Comparison of ENCODE assay signal across 27 cellular contexts in genomic region chr13:106464076-106464475, GRCh38.
A peak's percentile ranks its signal among the peaks of the same experiment; 100 is the strongest.
DNase-seq lines count a peak whose midpoint lies in the region; TF ChIP-seq lines count a peak whose summit lies in the region.
"Had no signal": no experiment of that assay in that cellular context is flagged by ENCODE, and none has a peak within 500 bp of the region (broad histone marks: within the 10 kb centered on the region; RNA-seq: fewer than 3 reads in every experiment).

No MANE protein-coding gene starts in this region.

- no peaks in the 10 kb centered on the region for H3K9me3 ChIP-seq in SK-N-SH
- H3K9me3 ChIP-seq: gastrocnemius medialis, SJCRH30, upper lobe of right lung had no signal

- H4K20me1 ChIP-seq in SK-N-SH (ENCODE audit: insufficient read depth), result no peaks in the 10 kb centered on the region

- no peaks in the 10 kb centered on the region for H3K36me3 ChIP-seq in SK-N-SH (replicated peaks in 1 of 2; ENCODE audit: control insufficient read depth in 1 of 2, insufficient read depth in 2 of 2, low read length in 1 of 2)
- H3K36me3 ChIP-seq: gastrocnemius medialis, SJCRH30, upper lobe of right lung had no signal

- no peaks in the 10 kb centered on the region for H3K27me3 ChIP-seq in SK-N-SH (ENCODE audit: insufficient read depth)
- H3K27me3 ChIP-seq: gastrocnemius medialis, SJCRH30, upper lobe of right lung had no signal

- no peaks in the 10 kb centered on the region for H3F3A ChIP-seq in SK-N-SH (replicated peaks; ENCODE audit: insufficient read depth)

- TF ChIP-seq CTCF in SK-N-SH (IDR thresholded peaks at IDR 0.05), result no peak

- DNase-seq in SIG-M5 treated with dmso at 0.1 percent for 504 hours (lab: John Stamatoyannopoulos, UW; ENCODE audit: unreplicated experiment) (peak; percentile 56), SIG-M5 (lab: John Stamatoyannopoulos, UW) (no peak), NOMO-1 (lab: John Stamatoyannopoulos, UW; ENCODE audit: unreplicated experiment in 2 of 2) (peak; percentile 49 to 50), astrocyte of the hippocampus (ENCODE audit: low read depth, low spot score) (peak; percentile 63), skeletal muscle cell (ENCODE audit: low read depth) (peak; percentile 36), head of caudate nucleus (no peak), cortex of kidney (lab: John Stamatoyannopoulos, UW) (no peak), SK-N-SH (no peak)
- DNase-seq: 8988T; activated CD4-positive, alpha-beta T cell treated with anti-CD3 and anti-CD28 coated beads, Interleukin-2, amount 10 ng/mL, durations not matched to agents 24 days and 14 days; activated naive CD4-positive, alpha-beta T cell treated with anti-CD3 and anti-CD28 coated beads, Interleukin-2, amount 50 U/mL, for 16 hours; aorta; cerebellar nuclear complex; COR-L47; DMS79; effector CD8-positive, alpha-beta T cell; gastrocnemius medialis; kidney glomerular epithelial cell; NCI-H146; NCI-H2171 treated with DMSO at 0.1 percent for 48 hours; NCI-H526; PC-9; right cardiac atrium; SJCRH30; stimulated activated CD8-positive, alpha-beta memory T cell treated with anti-CD3 and anti-CD28 coated beads, Interleukin-4, amount 100 ng/mL, for 48 hours; upper lobe of right lung had no signal

- H3K27ac ChIP-seq in SK-N-SH (ENCODE audit: low read depth in 2 of 2, low read length in 1 of 2), result no peak overlapping the region
- H3K27ac ChIP-seq: gastrocnemius medialis, PC-9, SJCRH30, upper lobe of right lung had no signal

- TF ChIP-seq EP300 in SK-N-SH (IDR thresholded peaks at IDR 0.05; ENCODE audit: borderline replicate concordance in 1 of 2, low read depth in 1 of 2, low read length in 1 of 2), result no peak

- 73% methylated on average over 4 of the region's 4 CpGs for WGBS in SK-N-SH (ENCODE audit: low lambda C conversion rate)

- no peaks in the 10 kb centered on the region; a peak in 1 of 4 replicates for H3K4me1 ChIP-seq in SK-N-SH (ENCODE audit: control insufficient read depth in 1 of 2, insufficient read depth in 2 of 2, low read depth in 1 of 2, low read length in 1 of 2)
- H3K4me1 ChIP-seq: gastrocnemius medialis, SJCRH30, upper lobe of right lung had no signal

- H2AFZ ChIP-seq in SK-N-SH (ENCODE audit: low read depth), result no peak overlapping the region
- H2AFZ ChIP-seq: PC-9 had no signal

- H3K9ac ChIP-seq in SK-N-SH, result no peak overlapping the region

- no peak for TF ChIP-seq RAD21 in SK-N-SH (IDR thresholded peaks at IDR 0.05; ENCODE audit: low read length)

- H3K9me2 ChIP-seq in SK-N-SH, result no peaks in the 10 kb centered on the region

- no peak overlapping the region for H3K4me3 ChIP-seq in skeletal muscle cell (ENCODE audit: low read depth, low read length)
- H3K4me3 ChIP-seq in SK-N-SH (ENCODE audit: low read depth in 2 of 2, low read length in 1 of 2), result no peak overlapping the region
- H3K4me3 ChIP-seq: gastrocnemius medialis, GM12878, PC-9, SJCRH30, upper lobe of right lung had no signal

- H3K4me2 ChIP-seq in SK-N-SH, result no peak overlapping the region
- H3K4me2 ChIP-seq: PC-9 had no signal

- POLR2A ChIA-PET in SK-N-SH (lab: Yijun Ruan, JAX), result no interaction called here

- CTCF ChIA-PET in SK-N-SH (lab: Yijun Ruan, JAX), result no interaction called here

- no peaks in the 10 kb centered on the region for H3K79me2 ChIP-seq in SK-N-SH (ENCODE audit: insufficient read depth)

- intact Hi-C loops in head of caudate nucleus (cut with DNase I), result no loop called here

TF ChIP-seq in SK-N-SH, 30 proteins besides CTCF, POLR2A, EP300 and RAD21:
- TF ChIP-seq ZBTB33 (IDR thresholded peaks at IDR 0.05; ENCODE audit: borderline replicate concordance, low read depth) (no peak), FOXM1 (IDR thresholded peaks at IDR 0.05; ENCODE audit: low read depth) (no peak), NFIC (IDR thresholded peaks at IDR 0.05; ENCODE audit: borderline replicate concordance) (no peak), MAX (IDR thresholded peaks at IDR 0.05; ENCODE audit: low read depth) (no peak), TCF12 (IDR thresholded peaks at IDR 0.05) (no peak)
TF ChIP-seq in SK-N-SH: peak in this region for 0.

Comparison
In these comparisons a context has a peak if more than half of its experiments do, and no peak if none do; other contexts are left out.
1. DNase-seq: peak in SIG-M5 treated with dmso at 0.1 percent for 504 hours (single experiment), NOMO-1 (2 of 2), astrocyte of the hippocampus (single experiment) and skeletal muscle cell (single experiment); none in SIG-M5 (single experiment), head of caudate nucleus (0 of 42), cortex of kidney (single experiment) and SK-N-SH (single experiment).